11 cellular contexts compared by ENCODE assay signal in the genomic region with DNA sequence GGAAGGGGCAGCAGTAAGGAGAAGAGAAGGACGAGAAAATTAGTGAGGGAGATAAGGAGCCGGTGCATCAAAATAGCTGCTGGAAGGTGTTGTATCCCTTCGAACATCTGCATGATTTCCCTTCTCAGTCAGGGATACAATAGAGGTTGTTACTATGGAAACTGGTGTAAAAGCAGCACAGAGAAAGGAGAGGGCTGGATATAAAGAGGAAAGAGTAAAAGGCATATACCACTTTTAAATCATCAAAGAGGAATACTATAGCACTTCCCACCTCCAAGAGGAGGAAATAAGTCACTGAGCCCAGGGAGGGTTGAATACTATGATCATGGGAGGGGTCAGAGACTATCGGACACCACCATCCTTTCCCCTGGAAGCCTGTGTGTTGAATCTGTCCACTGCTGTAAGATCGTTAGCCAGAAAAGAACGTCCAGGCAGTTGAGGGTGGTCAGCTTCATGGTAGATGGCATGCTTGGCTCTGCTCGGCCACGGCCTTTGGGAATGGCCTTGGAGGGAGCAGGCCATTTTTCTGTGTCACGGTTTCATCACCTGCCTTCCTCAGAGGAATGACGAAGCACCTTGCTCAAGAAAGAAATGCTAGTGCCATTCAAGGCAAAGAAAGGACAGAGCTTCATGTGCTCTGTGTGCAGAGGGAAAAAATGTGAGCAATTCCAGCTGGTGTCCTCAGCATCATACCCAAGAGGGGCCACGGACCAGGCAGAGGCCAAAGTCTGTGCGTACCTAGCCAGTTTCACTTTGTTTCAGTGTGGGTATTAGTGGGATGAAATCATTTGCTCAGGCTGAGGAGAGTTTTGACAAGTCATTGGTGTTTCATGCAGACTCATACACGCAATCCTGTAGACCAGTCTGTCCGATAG.
DNase-seq lines count a peak whose midpoint lies in the region; ATAC-seq, FAIRE-seq and TF ChIP-seq lines count a peak whose summit lies in the region.
"Had no signal": no experiment of that assay in that cellular context is flagged by ENCODE, and none has a peak within 500 bp of the region (broad histone marks: within the 10 kb centered on the region; RNA-seq: fewer than 3 reads in every experiment).

No MANE protein-coding gene starts in this region.

- no peak overlapping the region for H3K9ac ChIP-seq in trophoblast cell (ENCODE audit: low read length)

- TF ChIP-seq POLR2A in erythroblast (IDR thresholded peaks at IDR 0.05; ENCODE audit: low read length) = no peak

- H3K4ac ChIP-seq in trophoblast cell (ENCODE audit: low read depth, low read length) = no peak overlapping the region

- no peak overlapping the region for H3K23ac ChIP-seq in trophoblast cell (ENCODE audit: low read length)

- no peak overlapping the region for H2AK5ac ChIP-seq in trophoblast cell (ENCODE audit: low read length)

- H3K14ac ChIP-seq in trophoblast cell (ENCODE audit: low read length) = peak overlapping the region; percentile 10

- no peak overlapping the region for H3K4me3 Mint-ChIP-seq in stimulated activated memory B cell treated with anti-CD40 and anti-IgM and Interleukin-4, amounts not matched to agents 10 μg/mL and 1 μg/mL and 100 μg/mL, for 72 hours
- H3K4me3 Mint-ChIP-seq: activated naive CD4-positive, alpha-beta T cell treated with anti-CD3 and anti-CD28 coated beads, Interleukin-2, amount 50 U/mL, for 24 hours had no signal

- H4K8ac ChIP-seq in trophoblast cell (ENCODE audit: low read depth, low read length) = no peak overlapping the region

- H4K91ac ChIP-seq in trophoblast cell (ENCODE audit: low read depth, low read length) = peak overlapping the region; percentile 64

- no peak overlapping the region for H3K4me3 ChIP-seq in trophoblast cell (ENCODE audit: low read depth, low read length)
- H3K4me3 ChIP-seq: skin epidermis had no signal

- no peaks in the 10 kb centered on the region for H3K9me3 ChIP-seq in trophoblast cell (ENCODE audit: insufficient read depth, low read depth, low read length)

- H4K12ac ChIP-seq in trophoblast cell (ENCODE audit: low read depth, low read length) = no peak overlapping the region

- no peak overlapping the region for H3K4me2 ChIP-seq in trophoblast cell (ENCODE audit: low read length)

- no peak overlapping the region for H3K27ac Mint-ChIP-seq in stimulated activated memory B cell treated with anti-CD40 and anti-IgM and Interleukin-4, amounts not matched to agents 10 μg/mL and 1 μg/mL and 100 μg/mL, for 72 hours
- H3K27ac Mint-ChIP-seq: activated naive CD4-positive, alpha-beta T cell treated with anti-CD3 and anti-CD28 coated beads, Interleukin-2, amount 50 U/mL, for 24 hours had no signal

- peak overlapping the region; percentile 32 for H2AFZ ChIP-seq in trophoblast cell (ENCODE audit: insufficient read depth, low read length, poor library complexity)

- FAIRE-seq in urothelium cell line (lab: Jason Lieb, UNC) = no peak

- H3K36me3 ChIP-seq in trophoblast cell (ENCODE audit: control insufficient read depth in 1 of 2, insufficient read depth in 2 of 2, low read length in 2 of 2) = no peaks in the 10 kb centered on the region

- H3K79me2 ChIP-seq in trophoblast cell (ENCODE audit: control insufficient read depth, insufficient read depth, low read length, poor library complexity) = no peaks in the 10 kb centered on the region

- 100% methylated on average over 1 of the region's 14 CpGs for WGBS in trophoblast cell (ENCODE audit: extremely low coverage, insufficient coverage, insufficient read length)

- peak overlapping the region; percentile 26 for H3K18ac ChIP-seq in trophoblast cell (ENCODE audit: low read length)

- H3K27ac ChIP-seq in trophoblast cell (ENCODE audit: low read depth, low read length) = no peak overlapping the region

- H3K27me3 Mint-ChIP-seq in stimulated activated memory B cell treated with anti-CD40 and anti-IgM and Interleukin-4, amounts not matched to agents 10 μg/mL and 1 μg/mL and 100 μg/mL, for 72 hours = peaks cover 11% of the 10 kb centered on the region
- H3K27me3 Mint-ChIP-seq: activated naive CD4-positive, alpha-beta T cell treated with anti-CD3 and anti-CD28 coated beads, Interleukin-2, amount 50 U/mL, for 24 hours had no signal

- H3K4me1 Mint-ChIP-seq in stimulated activated memory B cell treated with anti-CD40 and anti-IgM and Interleukin-4, amounts not matched to agents 10 μg/mL and 1 μg/mL and 100 μg/mL, for 72 hours = no peaks in the 10 kb centered on the region

- H3K27me3 ChIP-seq in trophoblast cell (ENCODE audit: insufficient read depth, low read length) = no peaks in the 10 kb centered on the region

- peak overlapping the region; percentile 57 for H2BK120ac ChIP-seq in trophoblast cell (ENCODE audit: insufficient read depth, low read length, poor library complexity)

- H2BK5ac ChIP-seq in trophoblast cell (ENCODE audit: low read depth, low read length, poor library complexity) = no peak overlapping the region

- DNase-seq in DMS53 (lab: John Stamatoyannopoulos, UW) (peak; percentile 82), NCI-H2227 treated with DMSO at 0.1 percent for 48 hours (lab: John Stamatoyannopoulos, UW) (peak; percentile 67), erythroblast (lab: John Stamatoyannopoulos, UW) (peak; percentile 52 to 78), trophoblast cell (peak; percentile 66 to 82), urothelium cell line (ENCODE audit: low spot score) (no peak), NCI-H446 treated with DMSO at 0.1 percent for 48 hours (lab: John Stamatoyannopoulos, UW) (no peak)

- no peaks in the 10 kb centered on the region for H3K9me3 Mint-ChIP-seq in stimulated activated memory B cell treated with anti-CD40 and anti-IgM and Interleukin-4, amounts not matched to agents 10 μg/mL and 1 μg/mL and 100 μg/mL, for 72 hours
- H3K9me3 Mint-ChIP-seq: activated naive CD4-positive, alpha-beta T cell treated with anti-CD3 and anti-CD28 coated beads, Interleukin-2, amount 50 U/mL, for 24 hours; T-helper 1 cell treated with Interleukin-12 subunit alpha and Interleukin-12 subunit beta and Interleukin-4 antibody, amounts not matched to agents 30 μg/mL and 1 μg/mL, for 36 hours had no signal

- H3K79me1 ChIP-seq in trophoblast cell (ENCODE audit: low read length) = peaks cover 14% of the 10 kb centered on the region

- peak overlapping the region; percentile 85 for H2BK12ac ChIP-seq in trophoblast cell (ENCODE audit: low read length)

- H3K4me1 ChIP-seq in trophoblast cell (ENCODE audit: control insufficient read depth in 1 of 2, insufficient read depth in 2 of 2, low read length in 2 of 2) = peaks cover 25 to 29% of the 10 kb centered on the region in 2 experiments

- no peak for ATAC-seq in stimulated activated memory B cell treated with anti-CD40 and anti-IgM and Interleukin-4, amounts not matched to agents 10 μg/mL and 1 μg/mL and 100 μg/mL, for 72 hours
- no peak for ATAC-seq in HG03520 (IDR thresholded peaks at IDR 0.05; ENCODE audit: unreplicated experiment)

- H3K36me3 Mint-ChIP-seq in stimulated activated memory B cell treated with anti-CD40 and anti-IgM and Interleukin-4, amounts not matched to agents 10 μg/mL and 1 μg/mL and 100 μg/mL, for 72 hours = no peaks in the 10 kb centered on the region
- H3K36me3 Mint-ChIP-seq: activated naive CD4-positive, alpha-beta T cell treated with anti-CD3 and anti-CD28 coated beads, Interleukin-2, amount 50 U/mL, for 24 hours had no signal

Comparison
In these comparisons a context has a peak if more than half of its experiments do, and no peak if none do; other contexts are left out.
1. DNase-seq: peak in DMS53 (single experiment), NCI-H2227 treated with DMSO at 0.1 percent for 48 hours (single experiment), erythroblast (2 of 2) and trophoblast cell (2 of 2); none in urothelium cell line (single experiment) and NCI-H446 treated with DMSO at 0.1 percent for 48 hours (single experiment).